In the genomic region with DNA sequence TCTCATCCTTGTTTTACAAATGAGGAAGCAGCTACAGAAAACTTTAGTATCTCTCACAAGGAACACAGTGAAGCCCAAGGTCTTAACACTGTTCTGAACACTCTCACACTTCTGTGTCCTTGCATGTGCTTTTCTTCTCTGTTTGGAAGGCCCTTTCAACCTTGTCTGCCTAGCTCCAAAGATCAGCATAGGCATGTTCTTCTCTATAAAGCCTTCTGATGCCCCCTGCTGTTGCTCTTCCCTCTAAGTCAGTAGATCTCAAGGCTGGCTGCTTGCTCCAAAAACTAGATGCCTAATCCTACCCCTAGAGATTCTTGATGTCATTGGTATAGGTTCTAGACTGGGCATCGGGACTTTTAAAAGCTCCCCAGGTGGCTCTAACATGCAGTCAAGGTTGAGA, we compare ENCODE assay signal across 8 cellular contexts. TPM values are rescaled to one million over a fixed set of nuclear protein-coding genes. Genes with fewer than 3 reads are reported as not detected.
DNase-seq lines count a peak whose midpoint lies in the region; ATAC-seq and TF ChIP-seq lines count a peak whose summit lies in the region.

No MANE protein-coding gene starts in this region.

- H3K4me3 ChIP-seq in psoas muscle = peak overlapping the region; percentile 15

- H3K27ac ChIP-seq in psoas muscle = peak overlapping the region; percentile 71

- 6 to 52% (median 24%) methylated on average over 1 of the region's 1 CpG for WGBS in psoas muscle, 3 donors

- CTCF ChIA-PET in activated naive CD4-positive, alpha-beta T cell treated with anti-CD3 and anti-CD28 coated beads for 36 hours (lab: Charles Lee) = interaction anchor here (0.6 to 5.7 kb wide), 39 partner anchors 13 to 295 kb away, joined by 3 to 62 read pairs (median 4); partner anchors contain the start of gene SAT1

- peak; percentile 40 for TF ChIP-seq CTCF in psoas muscle (IDR thresholded peaks at IDR 0.05)

- no peaks in the 10 kb centered on the region for H3K9me3 ChIP-seq in psoas muscle

- H3K4me1 Mint-ChIP-seq in activated naive CD4-positive, alpha-beta T cell treated with anti-CD3 and anti-CD28 coated beads for 36 hours (ENCODE audit: low read depth) = peaks cover 11% of the 10 kb centered on the region

- H3K9me3 Mint-ChIP-seq in activated naive CD4-positive, alpha-beta T cell treated with anti-CD3 and anti-CD28 coated beads for 36 hours = no peaks in the 10 kb centered on the region

- DNase-seq in COR-L47 (lab: John Stamatoyannopoulos, UW) (peak; percentile 35), NCI-H82 (lab: John Stamatoyannopoulos, UW) (peak; percentile 76), Right ventricle myocardium superior (no peak), psoas muscle (no peak), GOT3 (lab: John Stamatoyannopoulos, UW) (no peak)
- peak; percentile 61 for DNase-seq in activated naive CD4-positive, alpha-beta T cell treated with anti-CD3 and anti-CD28 coated beads for 36 hours

- H3K27ac Mint-ChIP-seq in activated naive CD4-positive, alpha-beta T cell treated with anti-CD3 and anti-CD28 coated beads for 36 hours = no peak overlapping the region

- ATAC-seq in GM19023 (IDR thresholded peaks at IDR 0.05; ENCODE audit: unreplicated experiment) (peak; percentile 56), HG03432 (IDR thresholded peaks at IDR 0.05; ENCODE audit: unreplicated experiment) (peak; percentile 77), Right ventricle myocardium superior (ENCODE audit: poor library complexity) (peak; percentile 93), psoas muscle (peak; percentile 73 to 86 (median 78))

- no peaks in the 10 kb centered on the region for H3K36me3 ChIP-seq in psoas muscle (ENCODE audit: insufficient read depth in 1 of 2, low read depth in 1 of 2)

- H3K4me3 Mint-ChIP-seq in activated naive CD4-positive, alpha-beta T cell treated with anti-CD3 and anti-CD28 coated beads for 36 hours = no peak overlapping the region

- no peaks in the 10 kb centered on the region for H3K27me3 Mint-ChIP-seq in activated naive CD4-positive, alpha-beta T cell treated with anti-CD3 and anti-CD28 coated beads for 36 hours (ENCODE audit: low read depth)

- peaks cover 19% of the 10 kb centered on the region for H3K4me1 ChIP-seq in psoas muscle

- H3K27me3 ChIP-seq in psoas muscle (ENCODE audit: insufficient read depth in 3 of 3, low read length in 2 of 3) = no peaks in the 10 kb centered on the region

- intact Hi-C loops in activated naive CD4-positive, alpha-beta T cell treated with anti-CD3 and anti-CD28 coated beads for 36 hours (cut with micrococcal nuclease) = loop anchor here (1.0 to 10.0 kb wide), 5 partner anchors 91 to 237 kb away; partner anchors contain the start of genes PRDX4 and SAT1
- intact Hi-C loops in Right ventricle myocardium superior (cut with DNase I) (loop anchor here (2.0 to 10.0 kb wide), 4 partner anchors 119 to 207 kb away; partner anchors contain the start of genes EIF2S3 and SAT1), psoas muscle (cut with DNase I) (loop anchor here (1.0 to 10.0 kb wide), 5 partner anchors 119 to 253 kb away; partner anchors contain the start of genes SAT1 (in 2 of the 2) and ACOT9 (in 1 of the 2))

- peaks cover 1% of the 10 kb centered on the region for H3K36me3 Mint-ChIP-seq in activated naive CD4-positive, alpha-beta T cell treated with anti-CD3 and anti-CD28 coated beads for 36 hours (ENCODE audit: low read depth)

RNA-seq across cellular contexts. Expression of gene APOO, which starts 5.9 kb away (rescaled TPM):
- 10 to 100 TPM; 41.3 to 49.5 TPM for total RNA-seq in activated naive CD4-positive, alpha-beta T cell treated with anti-CD3 and anti-CD28 coated beads for 36 hours
- total RNA-seq in Right ventricle myocardium superior (112 TPM), psoas muscle (10 to 100 TPM; 29.7 to 78.5 (median 56.4) TPM)
- 10 to 100 TPM; 35.0 to 56.0 (median 43.2) TPM for polyA plus RNA-seq in psoas muscle

RNA-seq across cellular contexts. Expression of gene CXorf58, which starts 6.0 kb away (rescaled TPM):
- under 1 TPM in 1 of 2 experiments, not detected in 1; 0.20 TPM for total RNA-seq in activated naive CD4-positive, alpha-beta T cell treated with anti-CD3 and anti-CD28 coated beads for 36 hours
- total RNA-seq in Right ventricle myocardium superior (0.22 TPM), psoas muscle (under 1 TPM in 2 of 4 donors, not detected in 2; 0.17 to 0.50 TPM)
- polyA plus RNA-seq in psoas muscle = under 1 TPM; 0.08 to 0.26 (median 0.11) TPM

Comparison
In these comparisons a context has a peak if more than half of its experiments do, and no peak if none do; other contexts are left out.
1. DNase-seq: peak in COR-L47 (single experiment), NCI-H82 (single experiment) and activated naive CD4-positive, alpha-beta T cell treated with anti-CD3 and anti-CD28 coated beads for 36 hours (single experiment); none in Right ventricle myocardium superior (single experiment), psoas muscle (0 of 2) and GOT3 (single experiment).
2. Peak in every context shown above with its lines, with median percentiles within 50 percentile points of each other: ATAC-seq.